ENCODE assay signal across 10 cellular contexts in the genomic region with DNA sequence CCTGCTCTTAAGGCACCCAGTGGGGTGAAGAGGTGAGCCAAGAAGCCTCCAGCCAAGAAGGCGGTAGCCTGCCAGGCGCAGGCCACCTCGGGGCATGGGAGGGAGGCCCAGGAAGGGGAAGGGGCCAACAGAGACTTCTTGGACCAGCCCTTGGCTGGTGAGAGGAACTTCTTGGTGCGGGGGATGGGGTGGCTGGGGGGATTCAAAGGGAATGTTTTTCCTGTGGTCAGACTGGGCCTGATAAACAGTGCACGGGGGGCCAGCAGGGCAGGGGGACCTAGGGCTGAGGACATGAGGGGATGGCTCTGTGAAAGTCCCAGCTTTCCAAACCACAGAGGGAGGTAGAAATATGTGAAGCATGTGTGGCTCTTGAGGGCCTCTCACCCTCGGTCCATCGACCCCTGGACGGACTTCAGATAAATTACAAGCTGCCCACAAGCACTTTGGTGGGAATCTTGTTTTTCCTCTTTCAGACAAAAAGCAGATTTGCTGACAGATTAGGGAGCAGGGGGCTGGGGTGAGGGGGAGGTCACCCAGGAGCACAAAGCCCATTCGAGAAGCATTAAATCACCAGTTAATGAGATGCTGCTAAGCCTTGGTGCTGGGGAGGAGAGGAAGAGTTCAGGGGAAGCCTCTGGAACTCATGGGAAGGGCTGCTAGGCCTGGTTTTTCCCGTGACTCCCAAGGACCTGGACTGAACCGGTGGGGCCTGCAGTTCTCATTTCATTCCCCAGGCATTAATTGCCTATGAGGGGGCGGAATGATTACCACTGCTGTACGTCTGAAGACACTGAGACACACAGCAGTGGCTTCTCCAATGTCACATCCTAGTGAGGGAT. TPM values are rescaled to one million over a fixed set of nuclear protein-coding genes. Genes with fewer than 3 reads are reported as not detected.
DNase-seq lines count a peak whose midpoint lies in the region; ATAC-seq and TF ChIP-seq lines count a peak whose summit lies in the region.
"Had no signal": no experiment of that assay in that cellular context is flagged by ENCODE, and none has a peak within 500 bp of the region (broad histone marks: within the 10 kb centered on the region; RNA-seq: fewer than 3 reads in every experiment).

No MANE protein-coding gene starts in this region.

- CTCF ChIA-PET in HEK293T (lab: Yijun Ruan, JAX) = no interaction called here

- peaks cover 56% of the 10 kb centered on the region for H3K4me1 ChIP-seq in adipocyte (ENCODE audit: control insufficient read depth, insufficient read depth, low read length)
- peaks cover 42% of the 10 kb centered on the region for H3K4me1 ChIP-seq in lower lobe of right lung

- intact Hi-C loops in lower lobe of right lung (cut with DNase I) = no loop called here

- H3K9ac ChIP-seq in adipocyte (ENCODE audit: low read length) = peak overlapping the region; percentile 1

- H3K27me3 ChIP-seq in adipocyte (replicated peaks; ENCODE audit: control insufficient read depth, insufficient read depth, low read length) (no peaks in the 10 kb centered on the region), lower lobe of right lung (ENCODE audit: low read depth) (no peaks in the 10 kb centered on the region)

- H3K4me3 Mint-ChIP-seq in stimulated activated memory B cell treated with anti-CD40 and anti-IgM and Interleukin-4, amounts not matched to agents 10 μg/mL and 1 μg/mL and 100 μg/mL, for 72 hours = no peak overlapping the region

- H3K9me3 Mint-ChIP-seq in stimulated activated memory B cell treated with anti-CD40 and anti-IgM and Interleukin-4, amounts not matched to agents 10 μg/mL and 1 μg/mL and 100 μg/mL, for 72 hours = no peaks in the 10 kb centered on the region

- ATAC-seq in lower lobe of right lung = peak; percentile 16 to 58
- ATAC-seq in stimulated activated memory B cell treated with anti-CD40 and anti-IgM and Interleukin-4, amounts not matched to agents 10 μg/mL and 1 μg/mL and 100 μg/mL, for 72 hours = no peak

- H3K4me1 Mint-ChIP-seq in stimulated activated memory B cell treated with anti-CD40 and anti-IgM and Interleukin-4, amounts not matched to agents 10 μg/mL and 1 μg/mL and 100 μg/mL, for 72 hours = peaks cover 24% of the 10 kb centered on the region

- H3K36me3 ChIP-seq in adipocyte (ENCODE audit: control insufficient read depth, insufficient read depth, low read length, severe bottlenecking) (no peaks in the 10 kb centered on the region), lower lobe of right lung (no peaks in the 10 kb centered on the region)

- TF ChIP-seq CTCF in lower lobe of right lung (IDR thresholded peaks at IDR 0.05) = no peak

- peak; percentile 75 for DNase-seq in A172 (ENCODE audit: low spot score)
- DNase-seq in H4 (ENCODE audit: low spot score) = peak; percentile 84
- peak; percentile 68 for DNase-seq in adipocyte (ENCODE audit: low read depth)
- no peak for DNase-seq in lower lobe of right lung
- DNase-seq in HEK293T (ENCODE audit: extremely low spot score) = no peak
- no peak for DNase-seq in NCI-H2171 (lab: John Stamatoyannopoulos, UW)
- no peak for DNase-seq in DMS153 treated with DMSO at 0.1 percent for 48 hours (lab: John Stamatoyannopoulos, UW; ENCODE audit: unreplicated experiment)
- DNase-seq: activated gamma-delta T cell, NCI-H748 treated with DMSO at 0.1 percent for 48 hours had no signal

- peak overlapping the region; percentile 41 for H3K27ac ChIP-seq in lower lobe of right lung

- POLR2A ChIA-PET in HEK293T (lab: Yijun Ruan, JAX) = no interaction called here

- no peak overlapping the region for H3K4me3 ChIP-seq in adipocyte (ENCODE audit: low read length)
- H3K4me3 ChIP-seq in lower lobe of right lung = no peak overlapping the region

- peaks cover 52% of the 10 kb centered on the region for H3K27me3 Mint-ChIP-seq in stimulated activated memory B cell treated with anti-CD40 and anti-IgM and Interleukin-4, amounts not matched to agents 10 μg/mL and 1 μg/mL and 100 μg/mL, for 72 hours

- no peaks in the 10 kb centered on the region for H3K36me3 Mint-ChIP-seq in stimulated activated memory B cell treated with anti-CD40 and anti-IgM and Interleukin-4, amounts not matched to agents 10 μg/mL and 1 μg/mL and 100 μg/mL, for 72 hours

- H3K9me3 ChIP-seq in adipocyte (ENCODE audit: control insufficient read depth, low read length) (no peaks in the 10 kb centered on the region), lower lobe of right lung (no peaks in the 10 kb centered on the region)

- H3K27ac Mint-ChIP-seq in stimulated activated memory B cell treated with anti-CD40 and anti-IgM and Interleukin-4, amounts not matched to agents 10 μg/mL and 1 μg/mL and 100 μg/mL, for 72 hours = no peak overlapping the region

TF ChIP-seq in HEK293T, 16 proteins besides CTCF, POLR2A, EP300 and RAD21:
- no peak for TF ChIP-seq HDGF (IDR thresholded peaks at IDR 0.05; ENCODE audit: borderline replicate concordance)
- TF ChIP-seq FOXA1 (IDR thresholded peaks at IDR 0.05) = no peak
- TF ChIP-seq, protein P1, sequence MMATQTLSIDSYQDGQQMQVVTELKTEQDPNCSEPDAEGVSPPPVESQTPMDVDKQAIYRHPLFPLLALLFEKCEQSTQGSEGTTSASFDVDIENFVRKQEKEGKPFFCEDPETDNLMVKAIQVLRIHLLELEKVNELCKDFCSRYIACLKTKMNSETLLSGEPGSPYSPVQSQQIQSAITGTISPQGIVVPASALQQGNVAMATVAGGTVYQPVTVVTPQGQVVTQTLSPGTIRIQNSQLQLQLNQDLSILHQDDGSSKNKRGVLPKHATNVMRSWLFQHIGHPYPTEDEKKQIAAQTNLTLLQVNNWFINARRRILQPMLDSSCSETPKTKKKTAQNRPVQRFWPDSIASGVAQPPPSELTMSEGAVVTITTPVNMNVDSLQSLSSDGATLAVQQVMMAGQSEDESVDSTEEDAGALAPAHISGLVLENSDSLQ (IDR thresholded peaks at IDR 0.05) = no peak
- no peak for TF ChIP-seq SP1 (IDR thresholded peaks at IDR 0.05)
- TF ChIP-seq ELF4 (IDR thresholded peaks at IDR 0.05) = no peak
- no peak for TF ChIP-seq FOXK2 (IDR thresholded peaks at IDR 0.05)
- no peak for TF ChIP-seq ZNF384 (IDR thresholded peaks at IDR 0.05)
- TF ChIP-seq LEF1 (IDR thresholded peaks at IDR 0.05; ENCODE audit: borderline replicate concordance) = no peak
- TF ChIP-seq SUZ12 (IDR thresholded peaks at IDR 0.05) = no peak
- TF ChIP-seq NFRKB (IDR thresholded peaks at IDR 0.05) = no peak
- no peak for TF ChIP-seq TARDBP (IDR thresholded peaks at IDR 0.05)
- no peak for TF ChIP-seq CTBP1 (IDR thresholded peaks at IDR 0.05; ENCODE audit: borderline replicate concordance)
- TF ChIP-seq FOXM1 (IDR thresholded peaks at IDR 0.05; ENCODE audit: borderline replicate concordance) = no peak
- TF ChIP-seq L3MBTL2 (conservative IDR thresholded peaks at IDR 0.05) = no peak
- TF ChIP-seq BHLHE40 (IDR thresholded peaks at IDR 0.05; ENCODE audit: borderline replicate concordance) = no peak
- TF ChIP-seq ARNT (IDR thresholded peaks at IDR 0.05) = no peak

RNA-seq across cellular contexts. Expression of a gene that starts 11.3 kb away (rescaled TPM):
- total RNA-seq in A172 (2014; rRNA removed; shearing (Covaris generic)) = 1.2 TPM in 1 of 2 replicates, not detected in the other
- total RNA-seq in H4 (2014; rRNA removed; shearing (Covaris generic)) = not detected in 2 replicates
- not detected for total RNA-seq in lower lobe of right lung

RNA-seq across cellular contexts. Expression of a gene that starts 18.8 kb away (rescaled TPM):
- total RNA-seq in A172 (2014; rRNA removed; shearing (Covaris generic)) = 0.10 TPM in 1 of 2 replicates, not detected in the other
- total RNA-seq in H4 (2014; rRNA removed; shearing (Covaris generic)) = 0.88 TPM in 1 of 2 replicates, not detected in the other
- total RNA-seq in lower lobe of right lung = 4.4 TPM

Comparison
In these comparisons a context has a peak if more than half of its experiments do, and no peak if none do; other contexts are left out.
1. DNase-seq: peak in A172 (single experiment), H4 (single experiment) and adipocyte (single experiment); none in lower lobe of right lung (single experiment), HEK293T (single experiment), NCI-H2171 (single experiment) and DMS153 treated with DMSO at 0.1 percent for 48 hours (single experiment).